ENCODE assay signal across 21 cellular contexts in genomic region chr2:234156326-234156725, GRCh38.
"Had no signal": no experiment of that assay in that cellular context is flagged by ENCODE, and none has a peak within 500 bp of the region (broad histone marks: within the 10 kb centered on the region; RNA-seq: fewer than 3 reads in every experiment).

No MANE protein-coding gene starts in this region.

- H3K27me3 Mint-ChIP-seq: activated CD4-positive, alpha-beta T cell treated with anti-CD3 and anti-CD28 coated beads for 36 hours had no signal

- H3K27ac ChIP-seq: coronary artery, foreskin keratinocyte, heart left ventricle, left ventricle myocardium inferior, parathyroid adenoma, testis, VCaP had no signal

- ATAC-seq: activated CD4-positive, alpha-beta T cell treated with anti-CD3 and anti-CD28 coated beads for 36 hours; activated T-cell treated with anti-CD3 and anti-CD28 coated beads, Interleukin-2, amount 50 U/mL, for 72 hours; foreskin keratinocyte; heart left ventricle had no signal

- H3K4me3 Mint-ChIP-seq: activated CD4-positive, alpha-beta memory T cell treated with anti-CD3 and anti-CD28 coated beads, Interleukin-2, amount 10 ng/mL, durations not matched to agents 7 days and 5 days; activated CD4-positive, alpha-beta T cell treated with anti-CD3 and anti-CD28 coated beads for 36 hours; activated naive CD4-positive, alpha-beta T cell treated with anti-CD3 and anti-CD28 coated beads for 36 hours; activated T-cell treated with anti-CD3 and anti-CD28 coated beads, Interleukin-2, amount 50 U/mL, for 72 hours; memory B cell; stimulated activated naive CD8-positive, alpha-beta T cell treated with anti-CD3 and anti-CD28 coated beads, Interleukin-15, Interleukin-2, amounts not matched to agents 100 ng/mL and 50 ng/mL, for 24 hours had no signal

- DNase-seq: activated CD4-positive, alpha-beta memory T cell treated with anti-CD3 and anti-CD28 coated beads, Interleukin-2, amount 10 ng/mL, durations not matched to agents 7 days and 5 days; activated CD4-positive, alpha-beta T cell treated with anti-CD3 and anti-CD28 coated beads for 36 hours; activated CD8-positive, alpha-beta memory T cell treated with anti-CD3 and anti-CD28 coated beads, Interleukin-2, amount 50 U/mL, for 4 hours; activated naive CD4-positive, alpha-beta T cell treated with anti-CD3 and anti-CD28 coated beads for 36 hours; activated T-cell treated with anti-CD3 and anti-CD28 coated beads, Interleukin-2, amount 50 U/mL, for 72 hours; central memory CD4-positive, alpha-beta T cell; effector CD4-positive, alpha-beta T cell; foreskin keratinocyte; heart left ventricle; islet precursor cell; left ventricle myocardium inferior; retina; stimulated activated CD4-positive, alpha-beta T cell treated with anti-CD3 and anti-CD28 coated beads, Interleukin-4, amount 100 ng/mL, for 1 hour; stimulated activated CD8-positive, alpha-beta memory T cell treated with anti-CD3 and anti-CD28 coated beads, Interleukin-4, amount 100 ng/mL, for 48 hours; T1000; testis had no signal

- H3K9me3 Mint-ChIP-seq: activated naive CD4-positive, alpha-beta T cell treated with anti-CD3 and anti-CD28 coated beads for 36 hours; activated T-cell treated with anti-CD3 and anti-CD28 coated beads, Interleukin-2, amount 50 U/mL, for 72 hours; memory B cell; stimulated activated naive CD8-positive, alpha-beta T cell treated with anti-CD3 and anti-CD28 coated beads, Interleukin-15, Interleukin-2, amounts not matched to agents 100 ng/mL and 50 ng/mL, for 24 hours had no signal

- H3K27ac Mint-ChIP-seq: activated CD4-positive, alpha-beta memory T cell treated with anti-CD3 and anti-CD28 coated beads, Interleukin-2, amount 10 ng/mL, durations not matched to agents 7 days and 5 days; activated CD4-positive, alpha-beta T cell treated with anti-CD3 and anti-CD28 coated beads for 36 hours; activated naive CD4-positive, alpha-beta T cell treated with anti-CD3 and anti-CD28 coated beads for 36 hours; activated T-cell treated with anti-CD3 and anti-CD28 coated beads, Interleukin-2, amount 50 U/mL, for 72 hours; memory B cell; stimulated activated naive CD8-positive, alpha-beta T cell treated with anti-CD3 and anti-CD28 coated beads, Interleukin-15, Interleukin-2, amounts not matched to agents 100 ng/mL and 50 ng/mL, for 24 hours had no signal
